Comparison of ENCODE assay signal across 34 cellular contexts in genomic region chr16:72814226-72814625, GRCh38.
"Had no signal": no experiment of that assay in that cellular context is flagged by ENCODE, and none has a peak within 500 bp of the region (broad histone marks: within the 10 kb centered on the region; RNA-seq: fewer than 3 reads in every experiment).

No MANE protein-coding gene starts in this region.

- H3K9me3 ChIP-seq: gastroesophageal sphincter, left lung, lower lobe of right lung, neutrophil, ovary, sigmoid colon, SK-N-SH, transverse colon had no signal

- H3K4me3 ChIP-seq: coronary artery, dorsolateral prefrontal cortex, gastroesophageal sphincter, left lung, lower lobe of right lung, ovary, sigmoid colon, smooth muscle cell, transverse colon had no signal

- H3K9ac ChIP-seq: SK-N-SH had no signal

- H3K36me3 ChIP-seq: neutrophil, ovary had no signal

- H3K4me3 Mint-ChIP-seq: activated CD4-positive, alpha-beta memory T cell treated with anti-CD3 and anti-CD28 coated beads, Interleukin-2, amount 10 ng/mL, durations not matched to agents 7 days and 5 days; activated CD4-positive, alpha-beta T cell treated with anti-CD3 and anti-CD28 coated beads, Interleukin-2, amount 10 ng/mL, durations not matched to agents 7 days and 5 days; activated naive CD4-positive, alpha-beta T cell treated with anti-CD3 and anti-CD28 coated beads, Interleukin-2, amount 50 U/mL, for 24 hours; activated T-cell treated with anti-CD3 and anti-CD28 coated beads, Interleukin-2, amount 50 U/mL, for 24 hours; effector memory CD8-positive, alpha-beta T cell; immature natural killer cell; naive thymus-derived CD8-positive, alpha-beta T cell; stimulated activated naive B cell treated with anti-CD40 and anti-IgM and Interleukin-4, amounts not matched to agents 10 μg/mL and 1 μg/mL and 100 μg/mL, for 72 hours; T-helper 1 cell treated with Interleukin-12 subunit alpha and Interleukin-12 subunit beta and Interleukin-4 antibody, amounts not matched to agents 30 μg/mL and 1 μg/mL, for 36 hours had no signal

- H3K27ac Mint-ChIP-seq: activated CD4-positive, alpha-beta memory T cell treated with anti-CD3 and anti-CD28 coated beads, Interleukin-2, amount 10 ng/mL, durations not matched to agents 7 days and 5 days; activated CD4-positive, alpha-beta T cell treated with anti-CD3 and anti-CD28 coated beads, Interleukin-2, amount 10 ng/mL, durations not matched to agents 7 days and 5 days; activated naive CD4-positive, alpha-beta T cell treated with anti-CD3 and anti-CD28 coated beads, Interleukin-2, amount 50 U/mL, for 24 hours; activated T-cell treated with anti-CD3 and anti-CD28 coated beads, Interleukin-2, amount 50 U/mL, for 24 hours; effector memory CD8-positive, alpha-beta T cell; immature natural killer cell; naive thymus-derived CD8-positive, alpha-beta T cell; progenitor cell of endocrine pancreas; stimulated activated naive B cell treated with anti-CD40 and anti-IgM and Interleukin-4, amounts not matched to agents 10 μg/mL and 1 μg/mL and 100 μg/mL, for 72 hours; T-helper 1 cell treated with Interleukin-12 subunit alpha and Interleukin-12 subunit beta and Interleukin-4 antibody, amounts not matched to agents 30 μg/mL and 1 μg/mL, for 36 hours had no signal

- H3K4me2 ChIP-seq: SK-N-SH, smooth muscle cell had no signal

- H3K27ac ChIP-seq: coronary artery, dorsolateral prefrontal cortex, gastroesophageal sphincter, left lung, lower lobe of right lung, neutrophil, ovary, sigmoid colon, transverse colon had no signal

- H3K27me3 Mint-ChIP-seq: activated CD4-positive, alpha-beta memory T cell treated with anti-CD3 and anti-CD28 coated beads, Interleukin-2, amount 10 ng/mL, durations not matched to agents 7 days and 5 days; activated naive CD4-positive, alpha-beta T cell treated with anti-CD3 and anti-CD28 coated beads, Interleukin-2, amount 50 U/mL, for 24 hours; progenitor cell of endocrine pancreas; stimulated activated naive B cell treated with anti-CD40 and anti-IgM and Interleukin-4, amounts not matched to agents 10 μg/mL and 1 μg/mL and 100 μg/mL, for 72 hours had no signal

- ATAC-seq: effector memory CD8-positive, alpha-beta T cell; gastroesophageal sphincter; left lung; lower lobe of right lung; naive thymus-derived CD8-positive, alpha-beta T cell; stimulated activated naive B cell treated with anti-CD40 and anti-IgM and Interleukin-4, amounts not matched to agents 10 μg/mL and 1 μg/mL and 100 μg/mL, for 72 hours had no signal

- H3K4me1 Mint-ChIP-seq: activated CD4-positive, alpha-beta memory T cell treated with anti-CD3 and anti-CD28 coated beads, Interleukin-2, amount 10 ng/mL, durations not matched to agents 7 days and 5 days; activated naive CD4-positive, alpha-beta T cell treated with anti-CD3 and anti-CD28 coated beads, Interleukin-2, amount 50 U/mL, for 24 hours; naive thymus-derived CD8-positive, alpha-beta T cell had no signal

- DNase-seq: activated CD4-positive, alpha-beta memory T cell treated with anti-CD3 and anti-CD28 coated beads, Interleukin-2, amount 10 ng/mL, durations not matched to agents 7 days and 5 days; activated CD4-positive, alpha-beta T cell treated with anti-CD3 and anti-CD28 coated beads, Interleukin-2, amount 10 ng/mL, durations not matched to agents 7 days and 5 days; activated CD4-positive, CD25-positive, alpha-beta regulatory T cell treated with anti-CD3 and anti-CD28 coated beads, Interleukin-2, amount 50 U/mL, for 72 hours; activated CD8-positive, alpha-beta memory T cell treated with anti-CD3 and anti-CD28 coated beads, Interleukin-2, amount 50 U/mL, for 48 hours; activated gamma-delta T cell treated with Interleukin-2 at 50 U/mL for 16 hours; activated T-cell treated with anti-CD3 and anti-CD28 coated beads, Interleukin-2, amount 50 U/mL, for 24 hours; dorsolateral prefrontal cortex; effector memory CD8-positive, alpha-beta T cell; erythroblast; head of caudate nucleus; hippocampal formation; immature natural killer cell; kidney; left lung; lower lobe of right lung; mesenchymal stem cell; naive thymus-derived CD8-positive, alpha-beta T cell; ovary; sigmoid colon; SK-N-SH; stimulated activated CD4-positive, alpha-beta T cell treated with anti-CD3 and anti-CD28 coated beads, Interleukin-1b, Interleukin-23, amount 100 ng/mL, for 48 hours; stimulated activated CD4-positive, alpha-beta T cell treated with anti-CD3 and anti-CD28 coated beads, Interleukin-4, amount 100 ng/mL, for 4 hours; stimulated activated CD8-positive, alpha-beta memory T cell treated with anti-CD3 and anti-CD28 coated beads, Interleukin-4, amount 100 ng/mL, for 48 hours; stimulated activated naive B cell treated with anti-CD40 and anti-IgM and Interleukin-4, amounts not matched to agents 10 μg/mL and 1 μg/mL and 100 μg/mL, for 72 hours; SW 1271; T-helper 9 cell; transverse colon had no signal

- H3K4me1 ChIP-seq: left lung, lower lobe of right lung had no signal

- H3K36me3 Mint-ChIP-seq: naive thymus-derived CD8-positive, alpha-beta T cell had no signal

- H3K27me3 ChIP-seq: dorsolateral prefrontal cortex, gastroesophageal sphincter, left lung, neutrophil, ovary, sigmoid colon, transverse colon had no signal

- H3K9me3 Mint-ChIP-seq: activated CD4-positive, alpha-beta memory T cell treated with anti-CD3 and anti-CD28 coated beads, Interleukin-2, amount 10 ng/mL, durations not matched to agents 7 days and 5 days; activated CD4-positive, alpha-beta T cell treated with anti-CD3 and anti-CD28 coated beads, Interleukin-2, amount 10 ng/mL, durations not matched to agents 7 days and 5 days; activated naive CD4-positive, alpha-beta T cell treated with anti-CD3 and anti-CD28 coated beads, Interleukin-2, amount 50 U/mL, for 24 hours; activated T-cell treated with anti-CD3 and anti-CD28 coated beads, Interleukin-2, amount 50 U/mL, for 24 hours; effector memory CD8-positive, alpha-beta T cell; immature natural killer cell; naive thymus-derived CD8-positive, alpha-beta T cell; stimulated activated naive B cell treated with anti-CD40 and anti-IgM and Interleukin-4, amounts not matched to agents 10 μg/mL and 1 μg/mL and 100 μg/mL, for 72 hours; T-helper 1 cell treated with Interleukin-12 subunit alpha and Interleukin-12 subunit beta and Interleukin-4 antibody, amounts not matched to agents 30 μg/mL and 1 μg/mL, for 36 hours had no signal
